1 cellular context compared by ENCODE assay signal in genomic region chr1:26360051-26360806, GRCh38.
TF ChIP-seq lines count a peak whose summit lies in the region.

No MANE protein-coding gene starts in this region.

TF ChIP-seq in SK-N-SH treated with all-trans-retinoic acid at 6 μM for 48 hours, 23 proteins besides CTCF, POLR2A, EP300 and RAD21 (continued from another document):
- TF ChIP-seq, protein P1, sequence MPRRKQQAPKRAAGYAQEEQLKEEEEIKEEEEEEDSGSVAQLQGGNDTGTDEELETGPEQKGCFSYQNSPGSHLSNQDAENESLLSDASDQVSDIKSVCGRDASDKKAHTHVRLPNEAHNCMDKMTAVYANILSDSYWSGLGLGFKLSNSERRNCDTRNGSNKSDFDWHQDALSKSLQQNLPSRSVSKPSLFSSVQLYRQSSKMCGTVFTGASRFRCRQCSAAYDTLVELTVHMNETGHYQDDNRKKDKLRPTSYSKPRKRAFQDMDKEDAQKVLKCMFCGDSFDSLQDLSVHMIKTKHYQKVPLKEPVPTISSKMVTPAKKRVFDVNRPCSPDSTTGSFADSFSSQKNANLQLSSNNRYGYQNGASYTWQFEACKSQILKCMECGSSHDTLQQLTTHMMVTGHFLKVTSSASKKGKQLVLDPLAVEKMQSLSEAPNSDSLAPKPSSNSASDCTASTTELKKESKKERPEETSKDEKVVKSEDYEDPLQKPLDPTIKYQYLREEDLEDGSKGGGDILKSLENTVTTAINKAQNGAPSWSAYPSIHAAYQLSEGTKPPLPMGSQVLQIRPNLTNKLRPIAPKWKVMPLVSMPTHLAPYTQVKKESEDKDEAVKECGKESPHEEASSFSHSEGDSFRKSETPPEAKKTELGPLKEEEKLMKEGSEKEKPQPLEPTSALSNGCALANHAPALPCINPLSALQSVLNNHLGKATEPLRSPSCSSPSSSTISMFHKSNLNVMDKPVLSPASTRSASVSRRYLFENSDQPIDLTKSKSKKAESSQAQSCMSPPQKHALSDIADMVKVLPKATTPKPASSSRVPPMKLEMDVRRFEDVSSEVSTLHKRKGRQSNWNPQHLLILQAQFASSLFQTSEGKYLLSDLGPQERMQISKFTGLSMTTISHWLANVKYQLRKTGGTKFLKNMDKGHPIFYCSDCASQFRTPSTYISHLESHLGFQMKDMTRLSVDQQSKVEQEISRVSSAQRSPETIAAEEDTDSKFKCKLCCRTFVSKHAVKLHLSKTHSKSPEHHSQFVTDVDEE (CRISPR knock-in tag; IDR thresholded peaks at IDR 0.05) = no peak
- TF ChIP-seq OSR1 (CRISPR knock-in tag; IDR thresholded peaks at IDR 0.05) (no peak), ZNF565 (CRISPR knock-in tag; conservative IDR thresholded peaks at IDR 0.05; ENCODE audit: low read depth) (no peak), PPARA (CRISPR knock-in tag; IDR thresholded peaks at IDR 0.05; ENCODE audit: borderline replicate concordance) (no peak), BACH2 (CRISPR knock-in tag; IDR thresholded peaks at IDR 0.05; ENCODE audit: borderline replicate concordance) (no peak), ZNF8 (CRISPR knock-in tag; IDR thresholded peaks at IDR 0.05) (no peak), ISL1 (CRISPR knock-in tag; IDR thresholded peaks at IDR 0.05) (no peak), CSDC2 (CRISPR knock-in tag; IDR thresholded peaks at IDR 0.05) (no peak), ESRRG (CRISPR knock-in tag; IDR thresholded peaks at IDR 0.05) (no peak), ZC3H10 (CRISPR knock-in tag; IDR thresholded peaks at IDR 0.05) (no peak), GLIS3 (CRISPR knock-in tag; IDR thresholded peaks at IDR 0.05) (no peak), ZFP30 (CRISPR knock-in tag; IDR thresholded peaks at IDR 0.05) (no peak), ARNTL (CRISPR knock-in tag; IDR thresholded peaks at IDR 0.05; ENCODE audit: borderline replicate concordance, low read depth) (no peak)
- TF ChIP-seq, protein P2, sequence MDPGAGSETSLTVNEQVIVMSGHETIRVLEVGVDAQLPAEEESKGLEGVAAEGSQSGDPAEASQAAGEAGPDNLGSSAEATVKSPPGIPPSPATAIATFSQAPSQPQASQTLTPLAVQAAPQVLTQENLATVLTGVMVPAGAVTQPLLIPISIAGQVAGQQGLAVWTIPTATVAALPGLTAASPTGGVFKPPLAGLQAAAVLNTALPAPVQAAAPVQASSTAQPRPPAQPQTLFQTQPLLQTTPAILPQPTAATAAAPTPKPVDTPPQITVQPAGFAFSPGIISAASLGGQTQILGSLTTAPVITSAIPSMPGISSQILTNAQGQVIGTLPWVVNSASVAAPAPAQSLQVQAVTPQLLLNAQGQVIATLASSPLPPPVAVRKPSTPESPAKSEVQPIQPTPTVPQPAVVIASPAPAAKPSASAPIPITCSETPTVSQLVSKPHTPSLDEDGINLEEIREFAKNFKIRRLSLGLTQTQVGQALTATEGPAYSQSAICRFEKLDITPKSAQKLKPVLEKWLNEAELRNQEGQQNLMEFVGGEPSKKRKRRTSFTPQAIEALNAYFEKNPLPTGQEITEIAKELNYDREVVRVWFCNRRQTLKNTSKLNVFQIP (CRISPR knock-in tag; IDR thresholded peaks at IDR 0.05; ENCODE audit: borderline replicate concordance, low read depth) = no peak
